ENCODE assay signal across 23 cellular contexts in the genomic region with DNA sequence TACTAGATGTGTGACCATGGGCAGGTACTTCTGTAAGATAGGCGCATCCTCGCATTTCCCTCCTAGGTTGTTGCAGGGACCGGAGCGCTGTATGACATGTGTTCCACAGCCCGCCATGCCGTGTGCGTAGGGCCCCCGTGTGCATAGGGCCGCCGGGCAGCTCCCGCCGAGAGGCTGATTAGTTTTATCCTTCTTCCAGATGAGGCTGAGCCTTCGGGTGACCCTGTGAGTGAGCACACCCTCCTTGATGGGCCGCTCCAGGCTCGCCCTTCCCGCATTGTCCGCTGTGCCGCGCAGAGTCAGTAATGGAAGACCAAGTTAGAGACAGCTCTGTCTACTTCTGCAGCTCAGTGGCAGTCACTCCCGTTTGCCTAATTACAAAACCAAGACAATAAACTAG.
"Had no signal": no experiment of that assay in that cellular context is flagged by ENCODE, and none has a peak within 500 bp of the region (broad histone marks: within the 10 kb centered on the region; RNA-seq: fewer than 3 reads in every experiment).

No MANE protein-coding gene starts in this region.

- H3K9me3 ChIP-seq: left lung, right lobe of liver, SJCRH30, thoracic aorta, upper lobe of left lung had no signal

- H3K4me3 Mint-ChIP-seq: activated naive CD8-positive, alpha-beta T cell treated with anti-CD3 and anti-CD28 coated beads, Interleukin-2, amount 50 U/mL, for 24 hours; mesothelial cell of epicardium; natural killer cell treated with Interleukin-12 subunit alpha and Interleukin-12 subunit beta and Interleukin-15 and Interleukin-18, amount 100 ng/mL, for 72 hours; stimulated activated naive B cell treated with anti-CD40 and anti-IgM and Interleukin-4, amounts not matched to agents 10 μg/mL and 1 μg/mL and 100 μg/mL, for 72 hours; T-cell had no signal

- H3K27me3 Mint-ChIP-seq: activated naive CD8-positive, alpha-beta T cell treated with anti-CD3 and anti-CD28 coated beads, Interleukin-2, amount 50 U/mL, for 24 hours; natural killer cell treated with Interleukin-12 subunit alpha and Interleukin-12 subunit beta and Interleukin-15 and Interleukin-18, amount 100 ng/mL, for 72 hours; stimulated activated naive B cell treated with anti-CD40 and anti-IgM and Interleukin-4, amounts not matched to agents 10 μg/mL and 1 μg/mL and 100 μg/mL, for 72 hours; T-cell had no signal

- H3K27ac ChIP-seq: heart right ventricle, left lung, right lobe of liver, SJCRH30, thoracic aorta, upper lobe of left lung, WERI-Rb-1 had no signal

- H3K4me3 ChIP-seq: heart right ventricle, left lung, right lobe of liver, SJCRH30, thoracic aorta, upper lobe of left lung had no signal

- DNase-seq: activated CD4-positive, alpha-beta T cell treated with anti-CD3 and anti-CD28 coated beads for 1 hour; activated CD4-positive, alpha-beta T cell treated with anti-CD3 and anti-CD28 coated beads, Interleukin-2, amount 50 U/mL, for 4 hours; activated naive CD4-positive, alpha-beta T cell treated with Interleukin-2 at 50 U/mL for 16 hours; activated naive CD8-positive, alpha-beta T cell treated with anti-CD3 and anti-CD28 coated beads, Interleukin-2, amount 50 U/mL, for 24 hours; cerebellar nuclear complex; cortex of kidney; heart right ventricle; left lung; right lobe of liver; SJCRH30; small intestine; stimulated activated CD4-positive, alpha-beta T cell treated with anti-CD3 and anti-CD28 coated beads, Interleukin-2, amount 100 ng/mL, for 48 hours; stimulated activated CD8-positive, alpha-beta memory T cell treated with anti-CD3 and anti-CD28 coated beads, Interleukin-4, amount 100 ng/mL, for 48 hours; stimulated activated naive B cell treated with anti-CD40 and anti-IgM and Interleukin-4, amounts not matched to agents 10 μg/mL and 1 μg/mL and 100 μg/mL, for 72 hours; T-cell; WERI-Rb-1 had no signal

- H3K27me3 ChIP-seq: heart right ventricle, left lung, right lobe of liver, SJCRH30, upper lobe of left lung had no signal

- H3K4me1 ChIP-seq: heart right ventricle, left lung, right lobe of liver, SJCRH30, upper lobe of left lung had no signal

- ATAC-seq: activated naive CD8-positive, alpha-beta T cell treated with anti-CD3 and anti-CD28 coated beads, Interleukin-2, amount 50 U/mL, for 24 hours; left lung; stimulated activated naive B cell treated with anti-CD40 and anti-IgM and Interleukin-4, amounts not matched to agents 10 μg/mL and 1 μg/mL and 100 μg/mL, for 72 hours; T-cell had no signal

- H3K4me1 Mint-ChIP-seq: activated naive CD8-positive, alpha-beta T cell treated with anti-CD3 and anti-CD28 coated beads, Interleukin-2, amount 50 U/mL, for 24 hours; mesothelial cell of epicardium had no signal

- FAIRE-seq: endometrium, small intestine, TTC549 had no signal

- H3K9me3 Mint-ChIP-seq: activated naive CD8-positive, alpha-beta T cell treated with anti-CD3 and anti-CD28 coated beads, Interleukin-2, amount 50 U/mL, for 24 hours; activated T-helper 2 cell treated with anti-CD3 and anti-CD28 coated beads, Interferon-gamma antibody, Interleukin-2, Interleukin-4, amounts not matched to agents 10 μg/mL and 5 μg/mL and 100 μg/mL, durations not matched to agents 14 hours and 24 hours and 36 hours; mesothelial cell of epicardium; natural killer cell treated with Interleukin-12 subunit alpha and Interleukin-12 subunit beta and Interleukin-15 and Interleukin-18, amount 100 ng/mL, for 72 hours; stimulated activated naive B cell treated with anti-CD40 and anti-IgM and Interleukin-4, amounts not matched to agents 10 μg/mL and 1 μg/mL and 100 μg/mL, for 72 hours; T-cell had no signal

- H3K27ac Mint-ChIP-seq: activated naive CD8-positive, alpha-beta T cell treated with anti-CD3 and anti-CD28 coated beads, Interleukin-2, amount 50 U/mL, for 24 hours; activated T-helper 2 cell treated with anti-CD3 and anti-CD28 coated beads, Interferon-gamma antibody, Interleukin-2, Interleukin-4, amounts not matched to agents 10 μg/mL and 5 μg/mL and 100 μg/mL, durations not matched to agents 14 hours and 24 hours and 36 hours; mesothelial cell of epicardium; natural killer cell treated with Interleukin-12 subunit alpha and Interleukin-12 subunit beta and Interleukin-15 and Interleukin-18, amount 100 ng/mL, for 72 hours; T-cell had no signal
